Comparison of ENCODE assay signal across 22 cellular contexts in the genomic region with DNA sequence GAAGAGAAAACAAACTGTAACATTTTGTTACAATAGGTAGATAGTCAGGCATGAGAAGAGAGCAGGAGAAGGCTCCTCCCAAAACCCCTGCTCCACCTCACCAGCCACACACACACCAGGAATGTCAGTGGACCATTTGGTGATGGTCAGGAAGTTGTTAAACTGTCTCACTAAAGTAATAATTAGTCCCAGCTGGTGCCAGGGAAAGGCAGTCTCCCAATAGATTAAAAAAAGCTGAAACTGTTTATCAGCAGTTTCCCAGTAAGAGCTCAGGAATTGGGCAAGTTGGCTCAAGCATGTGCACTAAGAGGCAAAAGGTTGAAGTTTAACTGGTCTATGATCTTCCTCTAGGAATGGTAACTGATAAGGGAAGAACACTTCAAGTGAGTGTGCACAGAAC.
DNase-seq lines count a peak whose midpoint lies in the region; ATAC-seq and TF ChIP-seq lines count a peak whose summit lies in the region.
"Had no signal": no experiment of that assay in that cellular context is flagged by ENCODE, and none has a peak within 500 bp of the region (broad histone marks: within the 10 kb centered on the region; RNA-seq: fewer than 3 reads in every experiment).

No MANE protein-coding gene starts in this region.

- H3K27me3 ChIP-seq in right cardiac atrium (ENCODE audit: control insufficient read depth, insufficient read depth) (no peaks in the 10 kb centered on the region), breast epithelium (no peaks in the 10 kb centered on the region)

- peak overlapping the region; percentile 4 for H3K27ac ChIP-seq in mesodermal cell (ENCODE audit: low read depth, low read length, severe bottlenecking)
- H3K27ac ChIP-seq in right cardiac atrium (ENCODE audit: low read length): no peak overlapping the region
- H3K27ac ChIP-seq in breast epithelium: no peak overlapping the region

- H3K4me1 Mint-ChIP-seq in HFFc6 (ENCODE audit: low read depth): peaks cover 64% of the 10 kb centered on the region
- H3K4me1 Mint-ChIP-seq: activated CD4-positive, alpha-beta T cell treated with anti-CD3 and anti-CD28 coated beads for 36 hours; activated naive CD8-positive, alpha-beta T cell treated with anti-CD3 and anti-CD28 coated beads for 36 hours; endodermal cell had no signal

- intact Hi-C loops in right cardiac atrium (cut with DNase I) (no loop called here), breast epithelium (cut with DNase I; ENCODE audit: low total_unique reads) (no loop called here)

- DNase-seq in AG10803 (ENCODE audit: low read depth) (peak; percentile 90), HFFc6 (peak; percentile 94), fibroblast of gingiva (ENCODE audit: low read depth) (peak; percentile 69), right cardiac atrium (no peak), breast epithelium (ENCODE audit: low spot score in 2 of 2) (no peak), GM20000 (ENCODE audit: low spot score) (no peak), NCI-H1105 treated with DMSO at 0.1 percent for 48 hours (lab: John Stamatoyannopoulos, UW) (no peak)
- DNase-seq: activated CD4-positive, alpha-beta T cell treated with anti-CD3 and anti-CD28 coated beads for 36 hours; activated naive CD8-positive, alpha-beta T cell treated with anti-CD3 and anti-CD28 coated beads for 36 hours; DMS 273 treated with DMSO at 0.1 percent for 48 hours; endodermal cell; hippocampal formation; MM.1S; NCI-H146; NCI-H2171; occipital lobe; retina; stimulated activated CD4-positive, alpha-beta T cell treated with anti-CD3 and anti-CD28 coated beads, Interleukin-15, amount 100 ng/mL, for 24 hours; substantia nigra had no signal

- no peak for TF ChIP-seq POLR2A in breast epithelium (IDR thresholded peaks at IDR 0.05)

- TF ChIP-seq CTCF in AG10803 (conservative IDR thresholded peaks at IDR 0.05; ENCODE audit: low read length) (no peak), HFFc6 (IDR thresholded peaks at IDR 0.05) (no peak), breast epithelium (IDR thresholded peaks at IDR 0.05) (no peak), GM20000 (IDR thresholded peaks at IDR 0.05; ENCODE audit: extremely low read depth, missing control alignments) (no peak)

- no peaks in the 10 kb centered on the region for H3K9me3 ChIP-seq in mesodermal cell (ENCODE audit: control insufficient read depth, low read length)
- no peaks in the 10 kb centered on the region for H3K9me3 ChIP-seq in right cardiac atrium (ENCODE audit: control insufficient read depth, low read length)
- peaks cover 4 to 19% of the 10 kb centered on the region in 2 donors for H3K9me3 ChIP-seq in breast epithelium

- H3K4me3 Mint-ChIP-seq in HFFc6: peak overlapping the region; percentile 49
- H3K4me3 Mint-ChIP-seq: activated CD4-positive, alpha-beta T cell treated with anti-CD3 and anti-CD28 coated beads for 36 hours; activated naive CD8-positive, alpha-beta T cell treated with anti-CD3 and anti-CD28 coated beads for 36 hours; activated T-helper 1 cell treated with anti-CD3 and anti-CD28 coated beads, Interleukin-12 subunit alpha, Interleukin-12 subunit beta, Interleukin-2, Interleukin-4 antibody, amounts not matched to agents 30 ng/mL and 10 ng/mL and 1 ng/mL, durations not matched to agents 14 hours and 24 hours and 36 hours; brain; endodermal cell had no signal

- H3K27me3 Mint-ChIP-seq in HFFc6 (ENCODE audit: insufficient read depth): no peaks in the 10 kb centered on the region
- H3K27me3 Mint-ChIP-seq: activated CD4-positive, alpha-beta T cell treated with anti-CD3 and anti-CD28 coated beads for 36 hours; activated naive CD8-positive, alpha-beta T cell treated with anti-CD3 and anti-CD28 coated beads for 36 hours; brain had no signal

- H3K9me3 Mint-ChIP-seq in HFFc6: peaks cover 24% of the 10 kb centered on the region

- H3K36me3 ChIP-seq in mesodermal cell (ENCODE audit: control insufficient read depth, insufficient read depth, low read length): no peaks in the 10 kb centered on the region
- H3K36me3 ChIP-seq in breast epithelium: no peaks in the 10 kb centered on the region

- peaks cover 45% of the 10 kb centered on the region for H3K36me3 Mint-ChIP-seq in HFFc6 (ENCODE audit: low read depth)
- H3K36me3 Mint-ChIP-seq: activated naive CD8-positive, alpha-beta T cell treated with anti-CD3 and anti-CD28 coated beads for 36 hours had no signal

- H3K27ac Mint-ChIP-seq in HFFc6: peak overlapping the region; percentile 91
- H3K27ac Mint-ChIP-seq: activated CD4-positive, alpha-beta T cell treated with anti-CD3 and anti-CD28 coated beads for 36 hours; activated naive CD8-positive, alpha-beta T cell treated with anti-CD3 and anti-CD28 coated beads for 36 hours; activated T-helper 1 cell treated with anti-CD3 and anti-CD28 coated beads, Interleukin-12 subunit alpha, Interleukin-12 subunit beta, Interleukin-2, Interleukin-4 antibody, amounts not matched to agents 30 ng/mL and 10 ng/mL and 1 ng/mL, durations not matched to agents 14 hours and 24 hours and 36 hours; brain; endodermal cell had no signal

- H3K4me1 ChIP-seq in mesodermal cell (ENCODE audit: control insufficient read depth, insufficient read depth, low read length, poor library complexity, severe bottlenecking) (no peaks in the 10 kb centered on the region), right cardiac atrium (ENCODE audit: control insufficient read depth, insufficient read depth, low read length) (no peaks in the 10 kb centered on the region), breast epithelium (no peaks in the 10 kb centered on the region)

- no peak overlapping the region for H3K4me3 ChIP-seq in AG10803 (ENCODE audit: low read length)
- H3K4me3 ChIP-seq in mesodermal cell (ENCODE audit: extremely low read depth, insufficient read depth, low read length, poor library complexity, severe bottlenecking): no peak overlapping the region
- no peak overlapping the region for H3K4me3 ChIP-seq in right cardiac atrium (ENCODE audit: low read length)
- H3K4me3 ChIP-seq in breast epithelium: no peak overlapping the region

- no peak for ATAC-seq in right cardiac atrium
- ATAC-seq: activated CD4-positive, alpha-beta T cell treated with anti-CD3 and anti-CD28 coated beads for 36 hours had no signal

Comparison
In these comparisons a context has a peak if more than half of its experiments do, and no peak if none do; other contexts are left out.
1. DNase-seq: peak in AG10803 (single experiment), HFFc6 (single experiment) and fibroblast of gingiva (single experiment); none in right cardiac atrium (0 of 3), breast epithelium (0 of 2), GM20000 (single experiment) and NCI-H1105 treated with DMSO at 0.1 percent for 48 hours (single experiment).